Comparison of ENCODE assay signal across 8 cellular contexts in the genomic region with DNA sequence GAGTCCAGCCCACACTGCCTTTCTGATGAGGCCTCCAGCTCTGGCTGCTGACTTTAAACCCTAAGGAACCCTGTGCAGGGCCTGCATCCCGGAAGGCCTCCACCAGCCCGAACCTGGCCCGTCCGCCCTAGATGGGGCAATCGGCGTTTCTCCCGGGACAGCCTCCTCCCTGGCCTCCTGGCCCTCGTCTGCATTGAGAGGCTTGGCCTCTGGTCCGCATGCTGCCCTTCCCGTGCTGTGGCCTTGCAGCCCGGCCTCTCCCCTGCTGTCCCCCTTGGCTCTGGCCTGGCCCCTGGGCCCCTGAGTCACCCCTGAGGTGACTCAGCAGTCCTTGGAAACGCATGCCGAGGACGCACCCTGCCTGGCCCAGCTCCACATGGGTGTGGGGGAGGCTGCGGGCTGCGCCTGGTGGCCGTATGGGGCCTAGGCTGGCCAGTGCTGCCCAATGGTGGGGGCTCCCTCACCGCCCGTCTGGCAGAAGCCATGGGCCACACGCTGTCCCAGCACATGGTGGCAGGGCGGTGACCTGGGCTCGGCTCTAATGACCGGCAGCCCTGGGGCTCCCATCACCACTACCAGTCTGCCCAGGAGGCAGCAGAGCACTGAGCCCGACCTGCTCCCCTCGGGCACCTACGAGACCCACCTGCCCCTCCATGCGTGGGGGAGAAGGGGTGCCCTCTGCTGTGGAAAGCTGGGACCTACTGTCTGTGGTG. TPM values are rescaled to one million over a fixed set of nuclear protein-coding genes. Genes with fewer than 3 reads are reported as not detected.
DNase-seq lines count a peak whose midpoint lies in the region; ATAC-seq and TF ChIP-seq lines count a peak whose summit lies in the region.

No MANE protein-coding gene starts in this region.

- H4K20me1 ChIP-seq in BLaER1 treated with 17β-estradiol and CSF1 and Interleukin-3, amounts not matched to agents 10 nM and 100 nM, result peaks cover 98 to 100% (median 100%) of the 10 kb centered on the region in 11 experiments
- H4K20me1 ChIP-seq in OCI-LY7 (ENCODE audit: insufficient read depth, low read length) (peaks cover 27% of the 10 kb centered on the region), neural cell (ENCODE audit: insufficient read depth) (no peaks in the 10 kb centered on the region)

- H3K27ac ChIP-seq in BLaER1 treated with 17β-estradiol and CSF1 and Interleukin-3, amounts not matched to agents 10 nM and 100 nM, result peak overlapping the region; percentile 53 to 81 (median 73)
- H3K27ac ChIP-seq in OCI-LY7 (ENCODE audit: low read depth, low read length, poor library complexity, severe bottlenecking), result no peak overlapping the region
- H3K27ac ChIP-seq in esophagus (ENCODE audit: low read depth in 2 of 2, low read length in 1 of 2), result peak overlapping the region; percentile 95 to 97
- H3K27ac ChIP-seq in neural cell (ENCODE audit: low read length), result peak overlapping the region; percentile 68

- H3K4me3 Mint-ChIP-seq in stimulated activated naive CD8-positive, alpha-beta T cell treated with anti-CD3 and anti-CD28 coated beads, Interleukin-15, amount 100 ng/mL, for 72 hours, result no peak overlapping the region

- peaks cover 0 to 40% (median 16%) of the 10 kb centered on the region in 11 experiments; a peak in 14 of 22 replicates for H3K36me3 ChIP-seq in BLaER1 treated with 17β-estradiol and CSF1 and Interleukin-3, amounts not matched to agents 10 nM and 100 nM
- no peaks in the 10 kb centered on the region for H3K36me3 ChIP-seq in OCI-LY7 (ENCODE audit: insufficient read depth, low read length)
- H3K36me3 ChIP-seq in esophagus (ENCODE audit: control insufficient read depth in 2 of 2, insufficient read depth in 2 of 2, low read length in 1 of 2), result peaks cover 0 to 10% of the 10 kb centered on the region in 2 donors
- no peaks in the 10 kb centered on the region for H3K36me3 ChIP-seq in neural cell (ENCODE audit: insufficient read depth, low read length)

- 32 to 38% methylated on average over 27 of the region's 27 CpGs for WGBS in esophagus, 2 donors

- no peaks in the 10 kb centered on the region for H3F3A ChIP-seq in neural cell (ENCODE audit: insufficient read depth, low read length, poor library complexity, severe bottlenecking)

- no peak for TF ChIP-seq CTCF in OCI-LY7 (conservative IDR thresholded peaks at IDR 0.05; ENCODE audit: low read length)
- TF ChIP-seq CTCF in neural cell (IDR thresholded peaks at IDR 0.05; ENCODE audit: poor library complexity, severe bottlenecking), result no peak

- no peak for ATAC-seq in stimulated activated naive CD8-positive, alpha-beta T cell treated with anti-CD3 and anti-CD28 coated beads, Interleukin-15, amount 100 ng/mL, for 72 hours
- ATAC-seq in HG03520 (IDR thresholded peaks at IDR 0.05; ENCODE audit: unreplicated experiment), result no peak

- H3K27ac Mint-ChIP-seq in stimulated activated naive CD8-positive, alpha-beta T cell treated with anti-CD3 and anti-CD28 coated beads, Interleukin-15, amount 100 ng/mL, for 72 hours, result no peak overlapping the region

- H3K4me1 Mint-ChIP-seq in stimulated activated naive CD8-positive, alpha-beta T cell treated with anti-CD3 and anti-CD28 coated beads, Interleukin-15, amount 100 ng/mL, for 72 hours, result peaks cover 95% of the 10 kb centered on the region

- CTCF ChIA-PET in OCI-LY7 (lab: Charles Lee; ENCODE audit: unreplicated experiment), result no interaction called here

- H3K4me2 ChIP-seq in BLaER1 treated with 17β-estradiol and CSF1 and Interleukin-3, amounts not matched to agents 10 nM and 100 nM, result peak overlapping the region; percentile 96 to 100 (median 99)
- H3K4me2 ChIP-seq in OCI-LY7 (ENCODE audit: low read length), result peak overlapping the region; percentile 78
- no peak overlapping the region for H3K4me2 ChIP-seq in neural cell (ENCODE audit: low read length)

- no peaks in the 10 kb centered on the region for H3K9me2 ChIP-seq in OCI-LY7 (ENCODE audit: insufficient read depth, low read length)
- no peaks in the 10 kb centered on the region for H3K9me2 ChIP-seq in neural cell (ENCODE audit: insufficient read depth, low read length)

- H3K9ac ChIP-seq in BLaER1 treated with 17β-estradiol and CSF1 and Interleukin-3, amounts not matched to agents 10 nM and 100 nM, result peak overlapping the region; percentile 40 to 82 (median 69)
- peak overlapping the region; percentile 55 for H3K9ac ChIP-seq in neural cell (ENCODE audit: low read length)

- no peaks in the 10 kb centered on the region for H3K9me3 Mint-ChIP-seq in stimulated activated naive CD8-positive, alpha-beta T cell treated with anti-CD3 and anti-CD28 coated beads, Interleukin-15, amount 100 ng/mL, for 72 hours

- no peaks in the 10 kb centered on the region for H3K27me3 ChIP-seq in BLaER1 treated with 17β-estradiol and CSF1 and Interleukin-3, amounts not matched to agents 10 nM and 100 nM
- H3K27me3 ChIP-seq in esophagus (ENCODE audit: control insufficient read depth in 1 of 2, insufficient read depth in 2 of 2, low read length in 2 of 2) (no peaks in the 10 kb centered on the region), neural cell (ENCODE audit: insufficient read depth, low read depth, low read length) (no peaks in the 10 kb centered on the region)

- H3K9me3 ChIP-seq in BLaER1 treated with 17β-estradiol and CSF1 and Interleukin-3, amounts not matched to agents 10 nM and 100 nM (replicated peaks in 1 of 11), result no peaks in the 10 kb centered on the region
- H3K9me3 ChIP-seq in OCI-LY7 (ENCODE audit: low read length), result no peaks in the 10 kb centered on the region
- no peaks in the 10 kb centered on the region for H3K9me3 ChIP-seq in esophagus (ENCODE audit: control insufficient read depth in 2 of 2, insufficient read depth in 1 of 2, low read depth in 1 of 2, low read length in 1 of 2)
- H3K9me3 ChIP-seq in neural cell (ENCODE audit: low read length), result no peaks in the 10 kb centered on the region

- TF ChIP-seq RAD21 in neural cell (conservative IDR thresholded peaks at IDR 0.05), result no peak

- no peak for TF ChIP-seq EP300 in neural cell (conservative IDR thresholded peaks at IDR 0.05; ENCODE audit: poor library complexity, severe bottlenecking)

- intact Hi-C loops in OCI-LY7 (cut with micrococcal nuclease; ENCODE audit: unreplicated experiment), result loop anchor here (1.0 kb wide), 1 partner anchor 26 kb away; the partner anchor contains the start of gene SH3GL1

- peaks cover 99 to 100% (median 100%) of the 10 kb centered on the region in 10 experiments for H3K4me1 ChIP-seq in BLaER1 treated with 17β-estradiol and CSF1 and Interleukin-3, amounts not matched to agents 10 nM and 100 nM
- H3K4me1 ChIP-seq in OCI-LY7 (ENCODE audit: insufficient read depth, low read length, poor library complexity, severe bottlenecking) (peaks cover 54% of the 10 kb centered on the region), esophagus (ENCODE audit: control insufficient read depth in 2 of 2, insufficient read depth in 2 of 2, low read length in 1 of 2) (peaks cover 44 to 72% of the 10 kb centered on the region in 2 donors)

- DNase-seq in OCI-LY7 (ENCODE audit: low spot score), result no peak
- no peak for DNase-seq in stimulated activated naive CD8-positive, alpha-beta T cell treated with anti-CD3 and anti-CD28 coated beads, Interleukin-15, amount 100 ng/mL, for 72 hours
- DNase-seq in NCI-H82 (lab: John Stamatoyannopoulos, UW), result no peak
- no peak for DNase-seq in ecto neural progenitor cell (ENCODE audit: low spot score)

- no peaks in the 10 kb centered on the region for H3K27me3 Mint-ChIP-seq in stimulated activated naive CD8-positive, alpha-beta T cell treated with anti-CD3 and anti-CD28 coated beads, Interleukin-15, amount 100 ng/mL, for 72 hours

- H2AFZ ChIP-seq in OCI-LY7 (ENCODE audit: low read length), result no peak overlapping the region
- no peak overlapping the region for H2AFZ ChIP-seq in neural cell (ENCODE audit: low read depth, low read length)

- H3K79me2 ChIP-seq in OCI-LY7 (ENCODE audit: insufficient read depth, low read depth, low read length) (peaks cover 25% of the 10 kb centered on the region; the same call in 1 of the 2 replicates), neural cell (replicated peaks; ENCODE audit: insufficient read depth, low read length) (no peaks in the 10 kb centered on the region)

- POLR2A ChIA-PET in OCI-LY7 (lab: Charles Lee), result no interaction called here

- no TSS peak for BruUV-seq in OCI-LY7 (replicated peaks; lab: Mats Ljungman, UMichigan)

- peak overlapping the region; percentile 4 to 56 (median 44); a peak in 16 of 20 replicates for H3K4me3 ChIP-seq in BLaER1 treated with 17β-estradiol and CSF1 and Interleukin-3, amounts not matched to agents 10 nM and 100 nM
- H3K4me3 ChIP-seq in OCI-LY7 (ENCODE audit: low read depth, low read length, poor library complexity, severe bottlenecking) (no peak overlapping the region), esophagus (ENCODE audit: low read depth in 1 of 2, low read length in 2 of 2) (peak overlapping the region in 1 of 2 donors; percentile 29), neural cell (ENCODE audit: low read length) (no peak overlapping the region)

TF ChIP-seq in neural cell, 6 proteins besides CTCF, POLR2A, EP300 and RAD21 (continues in another document):
- TF ChIP-seq SMC3 (conservative IDR thresholded peaks at IDR 0.05; ENCODE audit: poor library complexity) (no peak), TAF1 (IDR thresholded peaks at IDR 0.05; ENCODE audit: low read depth) (no peak), MXI1 (conservative IDR thresholded peaks at IDR 0.05; ENCODE audit: poor library complexity, severe bottlenecking) (no peak)

RNA-seq across cellular contexts. Expression of gene SH3GL1, which starts 25.7 kb away (rescaled TPM):
- total RNA-seq in OCI-LY7 (2014; rRNA removed; shearing (Covaris generic)), result 24.3 and 33.2 TPM in 2 replicates
- total RNA-seq in OCI-LY7 (2022), result 38.9 and 39.0 TPM in 2 replicates
- 100 to 1,000 TPM; 123 to 242 TPM for polyA plus RNA-seq in esophagus
- polyA plus RNA-seq in neural cell, result 25.2 and 28.6 TPM in 2 replicates
- 30.8 and 33.1 TPM in 2 replicates for polyA minus RNA-seq in neural cell

RNA-seq across cellular contexts. Expression of gene CHAF1A, which starts 27.8 kb away (rescaled TPM):
- total RNA-seq in OCI-LY7 (2014; rRNA removed; shearing (Covaris generic)), result 107 and 108 TPM in 2 replicates
- 119 and 128 TPM in 2 replicates for total RNA-seq in OCI-LY7 (2022)
- polyA plus RNA-seq in esophagus (10 to 100 TPM; 10.8 to 11.7 TPM), neural cell (3.1 and 9.4 TPM in 2 replicates)
- 7.5 and 11.4 TPM in 2 replicates for polyA minus RNA-seq in neural cell

RNA-seq across cellular contexts. Expression of gene MPND, which starts 31.2 kb away (rescaled TPM):
- total RNA-seq in OCI-LY7 (2014; rRNA removed; shearing (Covaris generic)), result 6.7 and 7.2 TPM in 2 replicates
- 19.1 and 19.5 TPM in 2 replicates for total RNA-seq in OCI-LY7 (2022)
- polyA plus RNA-seq in esophagus (10 to 100 TPM; 13.5 to 15.5 TPM), neural cell (34.8 and 37.0 TPM in 2 replicates)
- 27.0 and 34.8 TPM in 2 replicates for polyA minus RNA-seq in neural cell

RNA-seq across cellular contexts. Expression of gene STAP2, which starts 36.0 kb away (rescaled TPM):
- total RNA-seq in OCI-LY7 (2014; rRNA removed; shearing (Covaris generic)), result 0.13 and 1.3 TPM in 2 replicates
- 0.57 and 1.2 TPM in 2 replicates for total RNA-seq in OCI-LY7 (2022)
- 100 to 1,000 TPM in 1 of 2 donors, 10 to 100 TPM in 1; 99.2 to 126 TPM for polyA plus RNA-seq in esophagus
- 0.16 and 0.62 TPM in 2 replicates for polyA plus RNA-seq in neural cell
- 0.49 TPM in 1 of 2 replicates, not detected in the other for polyA minus RNA-seq in neural cell

Comparison
In these comparisons a context has a peak if more than half of its experiments do, and no peak if none do; other contexts are left out.
1. H3K4me3 ChIP-seq: peak in BLaER1 treated with 17β-estradiol and CSF1 and Interleukin-3, amounts not matched to agents 10 nM and 100 nM (10 of 10); none in OCI-LY7 (single experiment) and neural cell (single experiment).